Comparison of ENCODE assay signal across 19 cellular contexts in genomic region chr2:55526174-55526573, GRCh38. TPM values are rescaled to one million over a fixed set of nuclear protein-coding genes. Genes with fewer than 3 reads are reported as not detected.
A peak's percentile ranks its signal among the peaks of the same experiment; 100 is the strongest.
DNase-seq lines count a peak whose midpoint lies in the region; ATAC-seq, FAIRE-seq and TF ChIP-seq lines count a peak whose summit lies in the region.
"Had no signal": no experiment of that assay in that cellular context is flagged by ENCODE, and none has a peak within 500 bp of the region (broad histone marks: within the 10 kb centered on the region; RNA-seq: fewer than 3 reads in every experiment).

No MANE protein-coding gene starts in this region.

- H3K27me3 Mint-ChIP-seq in T-helper 2 cell treated with Interferon-gamma antibody and Interleukin-4, amounts not matched to agents 5 μg/mL and 100 μg/mL, for 36 hours (ENCODE audit: low read depth), result no peaks in the 10 kb centered on the region
- H3K27me3 Mint-ChIP-seq: B cell; CD4-positive, alpha-beta T cell had no signal

- H3K9me3 Mint-ChIP-seq in T-helper 2 cell treated with Interferon-gamma antibody and Interleukin-4, amounts not matched to agents 5 μg/mL and 100 μg/mL, for 36 hours, result no peaks in the 10 kb centered on the region
- H3K9me3 Mint-ChIP-seq: CD8-positive, alpha-beta T cell had no signal

- H4K20me1 ChIP-seq in K562 (replicated peaks; ENCODE audit: control insufficient read depth, insufficient read depth, low read length), result no peaks in the 10 kb centered on the region
- H4K20me1 ChIP-seq: BLaER1 treated with 17β-estradiol and CSF1 and Interleukin-3, amounts not matched to agents 10 nM and 100 nM had no signal

- peaks cover 45% of the 10 kb centered on the region for H3K36me3 Mint-ChIP-seq in T-helper 2 cell treated with Interferon-gamma antibody and Interleukin-4, amounts not matched to agents 5 μg/mL and 100 μg/mL, for 36 hours (ENCODE audit: low read depth)

- H3K27me3 ChIP-seq in K562 (ENCODE audit: control insufficient read depth in 2 of 2, insufficient read depth in 2 of 2, low read length in 2 of 2), result no peaks in the 10 kb centered on the region
- H3K27me3 ChIP-seq: BLaER1 treated with 17β-estradiol and CSF1 and Interleukin-3, amounts not matched to agents 10 nM and 100 nM had no signal

- no peaks in the 10 kb centered on the region for H3K9me3 ChIP-seq in K562 (replicated peaks; ENCODE audit: control insufficient read depth, insufficient read depth, low read depth, low read length)
- H3K9me3 ChIP-seq: A549; BLaER1 treated with 17β-estradiol and CSF1 and Interleukin-3, amounts not matched to agents 10 nM and 100 nM; Caco-2 had no signal

- no peak for FAIRE-seq in GM12891 (lab: Jason Lieb, UNC)
- FAIRE-seq in K562 (lab: Jason Lieb, UNC), result no peak
- FAIRE-seq: A549, D721Med, G401.6, GM19239 had no signal

- CTCF ChIA-PET in K562 (lab: Yijun Ruan, JAX; ENCODE audit: low intra/inter-chr PET ratio), result no interaction called here

- H3K4me2 ChIP-seq in K562 (ENCODE audit: insufficient read depth, low read length), result no peak overlapping the region
- H3K4me2 ChIP-seq: A549; BLaER1 treated with 17β-estradiol and CSF1 and Interleukin-3, amounts not matched to agents 10 nM and 100 nM had no signal

- no peak overlapping the region for H3K4me3 Mint-ChIP-seq in T-helper 2 cell treated with Interferon-gamma antibody and Interleukin-4, amounts not matched to agents 5 μg/mL and 100 μg/mL, for 36 hours
- H3K4me3 Mint-ChIP-seq: B cell; CD8-positive, alpha-beta T cell had no signal

- TF ChIP-seq POLR2A in GM12891 (IDR thresholded peaks at IDR 0.05; ENCODE audit: low read depth, low read length) (no peak), K562 (conservative IDR thresholded peaks at IDR 0.05) (no peak)

- H3K36me3 ChIP-seq in K562 (ENCODE audit: control insufficient read depth, insufficient read depth, low read length), result peaks cover 40% of the 10 kb centered on the region; the same call in 1 of the 3 replicates

- no peak for DNase-seq in T-helper 2 cell treated with Interferon-gamma antibody and Interleukin-4, amounts not matched to agents 5 μg/mL and 100 μg/mL, for 36 hours (ENCODE audit: low spot score)
- DNase-seq in T-helper 2 cell (no peak), GM12891 (ENCODE audit: insufficient read length, low spot score) (no peak), K562 (ENCODE audit: extremely low read depth in 1 of 4, low spot score in 3 of 4) (no peak), NCI-H1105 treated with DMSO at 0.1 percent for 48 hours (lab: John Stamatoyannopoulos, UW) (no peak)
- DNase-seq: AML-193; Caco-2; Calu3; CD4-positive, alpha-beta T cell; CD8-positive, alpha-beta T cell; DMS79 treated with DMSO at 0.1 percent for 48 hours; GF-D8 had no signal

- H3K79me2 ChIP-seq in K562 (ENCODE audit: control insufficient read depth, insufficient read depth, low read length), result peaks cover under 1% of the 10 kb centered on the region; the same call in 1 of the 3 replicates

- WGBS in K562 (ENCODE audit: insufficient coverage, low coverage, missing lambda C conversion rate), result 85% methylated on average over 1 of the region's 1 CpG

- H2AFZ ChIP-seq in K562 (ENCODE audit: low read depth, low read length), result no peak overlapping the region

- no peak overlapping the region for H3K27ac ChIP-seq in K562 (ENCODE audit: extremely low read depth, low read depth, low read length)
- H3K27ac ChIP-seq: A549; BLaER1 treated with 17β-estradiol and CSF1 and Interleukin-3, amounts not matched to agents 10 nM and 100 nM; C4-2B had no signal

- peaks cover 15% of the 10 kb centered on the region for H3K4me1 Mint-ChIP-seq in T-helper 2 cell treated with Interferon-gamma antibody and Interleukin-4, amounts not matched to agents 5 μg/mL and 100 μg/mL, for 36 hours (ENCODE audit: low read depth)
- H3K4me1 Mint-ChIP-seq: B cell had no signal

- TF ChIP-seq EP300 in K562 (IDR thresholded peaks at IDR 0.05; ENCODE audit: low read length), result no peak

- no TSS peak for BruUV-seq in K562 (replicated peaks; lab: Mats Ljungman, UMichigan)

- ATAC-seq in K562, result no peak
- ATAC-seq: A549; CD8-positive, alpha-beta T cell had no signal

- no peaks in the 10 kb centered on the region for H3K9me1 ChIP-seq in K562 (ENCODE audit: control insufficient read depth, insufficient read depth, low read length)

- H3K4me3 ChIP-seq in K562, result no peak overlapping the region
- H3K4me3 ChIP-seq: A549; BLaER1 treated with 17β-estradiol and CSF1 and Interleukin-3, amounts not matched to agents 10 nM and 100 nM had no signal

- no peak for TF ChIP-seq CTCF in K562 (IDR thresholded peaks at IDR 0.05 in 2 of 3, conservative IDR thresholded peaks at IDR 0.05 in 1 of 3; ENCODE audit: insufficient read depth in 2 of 3, low read depth in 1 of 3, low read length in 3 of 3)

- in situ Hi-C loops in K562 (cut with MboI), result no loop called here

- no peaks in the 10 kb centered on the region; a peak in 1 of 5 replicates for H3K4me1 ChIP-seq in K562 (replicated peaks in 1 of 2; ENCODE audit: control insufficient read depth in 2 of 2, insufficient read depth in 2 of 2, low read length in 2 of 2)
- H3K4me1 ChIP-seq: Caco-2 had no signal

- POLR2A ChIA-PET in K562 (lab: Yijun Ruan, JAX), result interaction anchor here (0.6 kb wide), 1 partner anchor 91 kb away, joined by 4 read pairs; no protein-coding TSS in a partner anchor

- peak overlapping the region; percentile 17 for H3K27ac Mint-ChIP-seq in T-helper 2 cell treated with Interferon-gamma antibody and Interleukin-4, amounts not matched to agents 5 μg/mL and 100 μg/mL, for 36 hours
- H3K27ac Mint-ChIP-seq: B cell; CD4-positive, alpha-beta T cell; CD8-positive, alpha-beta T cell had no signal

- no peak overlapping the region for H3K9ac ChIP-seq in K562 (ENCODE audit: insufficient read depth in 1 of 2, low read depth in 2 of 2, low read length in 2 of 2)
- H3K9ac ChIP-seq: BLaER1 treated with 17β-estradiol and CSF1 and Interleukin-3, amounts not matched to agents 10 nM and 100 nM had no signal

- intact Hi-C loops in K562 (cut with micrococcal nuclease), result no loop called here

- no peak for TF ChIP-seq RAD21 in K562 (CRISPR knock-in tag; conservative IDR thresholded peaks at IDR 0.05 in 1 of 2, IDR thresholded peaks at IDR 0.05 in 1 of 2)

TF ChIP-seq in GM12891, 5 proteins besides CTCF, POLR2A, EP300 and RAD21:
- TF ChIP-seq SPI1 (IDR thresholded peaks at IDR 0.05; ENCODE audit: low read depth, low read length), result peak; percentile 47; the same call in 1 of the 2 replicates
- TF ChIP-seq POLR2AphosphoS5 (IDR thresholded peaks at IDR 0.05; ENCODE audit: low read depth, low read length), result no peak
TF ChIP-seq in GM12891: peak in this region for 1.

TF ChIP-seq in K562, 482 proteins besides CTCF, POLR2A, EP300 and RAD21:
- TF ChIP-seq NFIX (CRISPR knock-in tag; IDR thresholded peaks at IDR 0.05; ENCODE audit: low read depth) (no peak), SPI1 (IDR thresholded peaks at IDR 0.05; ENCODE audit: borderline replicate concordance, low read depth, low read length) (peak; percentile 60)
TF ChIP-seq in K562: peak in this region for 1.

RNA-seq across cellular contexts. Expression of gene CFAP36, which starts 6.7 kb away (rescaled TPM):
- polyA plus RNA-seq in GM12891 (2012; ENCODE audit: low read depth, missing spikeins), result 21.9 TPM
- 12.8 and 27.9 TPM in 2 replicates for total RNA-seq in K562 (2011; cell fraction: chromatin; rRNA removed; ENCODE audit: low replicate concordance)
- total RNA-seq in K562 (2011; cell fraction: nucleolus; rRNA removed), result 6.6 and 9.0 TPM in 2 replicates
- 16.8 and 26.4 TPM in 2 replicates for total RNA-seq in K562 (2011; cell fraction: nucleoplasm; rRNA removed)
- 17.4 and 17.7 TPM in 2 replicates for total RNA-seq in K562 (2014; rRNA removed)
- 30.8 and 42.9 TPM in 2 replicates for total RNA-seq in K562 (2014; rRNA removed; fragmentation: Illumina TruSeq; extraction: Trizol)
- total RNA-seq in K562 (2015; rRNA removed; fragmentation: Illumina TruSeq; extraction: Trizol), result 27.4 and 35.2 TPM in 2 replicates
- total RNA-seq in K562 (2021), result 23.1 and 23.5 TPM in 2 replicates
- 36.8 and 45.9 TPM in 2 replicates for polyA plus RNA-seq in K562 (2011; rRNA removed)
- polyA plus RNA-seq in K562 (2011; cell fraction: cytosol; rRNA removed), result 3.9 and 9.8 TPM in 2 replicates
- 9.4 and 14.2 TPM in 2 replicates for polyA plus RNA-seq in K562 (2011; cell fraction: nucleus; rRNA removed)
- 33.9 and 54.4 TPM in 2 replicates for polyA plus RNA-seq in K562 (2012)
- polyA plus RNA-seq in K562 (2014; fragmentation: Illumina TruSeq; extraction: Trizol), result 27.6 and 35.8 TPM in 2 replicates
- polyA plus RNA-seq in K562 (2014; fragmentation: Nextera tagmentation; extraction: Ambion mirVana), result 10 to 100 TPM; 13.2 to 19.5 TPM
- polyA plus RNA-seq in K562 (2014; rRNA removed), result 30.2 and 31.3 TPM in 2 replicates
- 20.7 and 21.7 TPM in 2 replicates for polyA minus RNA-seq in K562 (2011; rRNA and poly(A)+ RNA removed)
- 6.5 and 8.4 TPM in 2 replicates for polyA minus RNA-seq in K562 (2011; cell fraction: cytosol; rRNA and poly(A)+ RNA removed)
- polyA minus RNA-seq in K562 (2011; cell fraction: nucleus; rRNA and poly(A)+ RNA removed), result 9.6 and 12.2 TPM in 2 replicates
